ENCODE assay signal across 12 cellular contexts in genomic region chr2:69554981-69555380, GRCh38.
DNase-seq lines count a peak whose midpoint lies in the region; ATAC-seq and TF ChIP-seq lines count a peak whose summit lies in the region.
"Had no signal": no experiment of that assay in that cellular context is flagged by ENCODE, and none has a peak within 500 bp of the region (broad histone marks: within the 10 kb centered on the region; RNA-seq: fewer than 3 reads in every experiment).

No MANE protein-coding gene starts in this region.

- no peak for TF ChIP-seq CTCF in uterus (IDR thresholded peaks at IDR 0.05)

- no peak overlapping the region for H3K27ac ChIP-seq in uterus
- H3K27ac ChIP-seq: colonic mucosa had no signal

- intact Hi-C loops in sciatic nerve (cut with DNase I) (no loop called here), uterus (cut with DNase I; ENCODE audit: low total_unique reads) (no loop called here), posterior vena cava (cut with DNase I) (loop anchor here in 1 of 2 donors (5.0 kb wide), 1 partner anchor 92 kb away; no protein-coding TSS in a partner anchor)

- peak; percentile 64 for ATAC-seq in GM18502 (IDR thresholded peaks at IDR 0.05; ENCODE audit: poor library complexity, unreplicated experiment)
- peak; percentile 54 for ATAC-seq in HG03460 (IDR thresholded peaks at IDR 0.05; ENCODE audit: unreplicated experiment)
- peak; percentile 78 for ATAC-seq in sciatic nerve
- no peak for ATAC-seq in GM19455 (IDR thresholded peaks at IDR 0.05; ENCODE audit: unreplicated experiment)

- H3K9me3 ChIP-seq in uterus: no peaks in the 10 kb centered on the region
- H3K9me3 ChIP-seq: colonic mucosa had no signal

- DNase-seq in dermis blood vessel endothelial cell (peak; percentile 89), sciatic nerve (ENCODE audit: low spot score) (no peak), SW 1271 (lab: John Stamatoyannopoulos, UW) (no peak), uterus (no peak), posterior vena cava (ENCODE audit: low spot score) (no peak)
- DNase-seq: activated B cell treated with CpG ODN at 0.5 μM for 24 hours; colonic mucosa; NCI-H1694 treated with DMSO at 0.1 percent for 48 hours; stimulated activated CD4-positive, alpha-beta T cell treated with anti-CD3 and anti-CD28 coated beads, Interleukin-4, amount 100 ng/mL, for 4 hours had no signal

- no peaks in the 10 kb centered on the region for H3K36me3 ChIP-seq in uterus
- H3K36me3 ChIP-seq: colonic mucosa had no signal

- TF ChIP-seq POLR2A in uterus (IDR thresholded peaks at IDR 0.05): no peak

- no peaks in the 10 kb centered on the region for H3K27me3 ChIP-seq in uterus
- H3K27me3 ChIP-seq: colonic mucosa had no signal

- no peak overlapping the region for H3K4me3 ChIP-seq in uterus
- H3K4me3 ChIP-seq: colonic mucosa had no signal

- no peaks in the 10 kb centered on the region for H3K4me1 ChIP-seq in uterus
